Comparison of ENCODE assay signal across 8 cellular contexts in genomic region chr3:51385621-51386091, GRCh38. TPM values are rescaled to one million over a fixed set of nuclear protein-coding genes. Genes with fewer than 3 reads are reported as not detected.
DNase-seq lines count a peak whose midpoint lies in the region; ATAC-seq and TF ChIP-seq lines count a peak whose summit lies in the region.

No MANE protein-coding gene starts in this region.

- H3K4me2 ChIP-seq in PC-3 (ENCODE audit: low read length), result peak overlapping the region; percentile 98

- H3K4me3 ChIP-seq in PC-3 (ENCODE audit: low read length), result peak overlapping the region; percentile 85

- H3K9me3 Mint-ChIP-seq in endothelial cell (ENCODE audit: unreplicated experiment), result no peaks in the 10 kb centered on the region
- no peaks in the 10 kb centered on the region for H3K9me3 Mint-ChIP-seq in osteocyte (ENCODE audit: unreplicated experiment)

- H3K27me3 Mint-ChIP-seq in endothelial cell (ENCODE audit: unreplicated experiment) (peaks cover 15% of the 10 kb centered on the region), osteocyte (ENCODE audit: unreplicated experiment) (no peaks in the 10 kb centered on the region)

- intact Hi-C loops in PC-3 (cut with micrococcal nuclease), result loop anchor here (1.0 to 10.0 kb wide), 3 partner anchors 289 to 1033 kb away; partner anchors contain the start of genes CYB561D2, NPRL2 and TEX264

- CTCF ChIA-PET in PC-3 (lab: Charles Lee), result interaction anchor here (0.6 to 0.7 kb wide), 3 partner anchors 26 to 1191 kb away, joined by 3 to 4 read pairs (median 4); no protein-coding TSS in a partner anchor

- no peaks in the 10 kb centered on the region for H3K27me3 ChIP-seq in PC-3 (ENCODE audit: low read length)

- H2AFZ ChIP-seq in PC-3 (ENCODE audit: low read length), result no peak overlapping the region

- no peaks in the 10 kb centered on the region for H3K9me2 ChIP-seq in PC-3 (replicated peaks; ENCODE audit: low read length)

- no peaks in the 10 kb centered on the region for H3F3A ChIP-seq in PC-3 (ENCODE audit: low read length, unreplicated experiment)

- H4K20me1 ChIP-seq in PC-3 (ENCODE audit: low read length), result peaks cover 21% of the 10 kb centered on the region

- H3K9me3 ChIP-seq in PC-3 (ENCODE audit: low read length), result no peaks in the 10 kb centered on the region

- H3K9ac ChIP-seq in PC-3 (ENCODE audit: low read length), result peak overlapping the region; percentile 99

- TF ChIP-seq CTCF in PC-3 (conservative IDR thresholded peaks at IDR 0.05; ENCODE audit: low read depth, low read length) (no peak), endothelial cell (IDR thresholded peaks at IDR 0.05; ENCODE audit: unreplicated experiment) (no peak), osteocyte (IDR thresholded peaks at IDR 0.05) (no peak)

- H3K4me1 ChIP-seq in PC-3 (ENCODE audit: insufficient read depth, low read length), result peaks cover 43% of the 10 kb centered on the region

- ATAC-seq in PC-3 (no peak), GM21529 (IDR thresholded peaks at IDR 0.05; ENCODE audit: unreplicated experiment) (no peak), HG02610 (IDR thresholded peaks at IDR 0.05; ENCODE audit: unreplicated experiment) (no peak)

- peak overlapping the region; percentile 41 for H3K27ac ChIP-seq in PC-3 (ENCODE audit: low read length)

- H3K4me3 Mint-ChIP-seq in endothelial cell (ENCODE audit: unreplicated experiment), result peak overlapping the region; percentile 99
- peak overlapping the region; percentile 96 for H3K4me3 Mint-ChIP-seq in osteocyte (ENCODE audit: unreplicated experiment)

- POLR2A ChIA-PET in PC-3 (lab: Charles Lee; ENCODE audit: unreplicated experiment), result interaction anchor here (0.6 to 1.1 kb wide), 13 partner anchors 16 to 784 kb away, joined by 3 to 13 read pairs (median 5); partner anchors contain the start of genes DCAF1 and MAPKAPK3

- H3K36me3 Mint-ChIP-seq in endothelial cell (ENCODE audit: low read depth, unreplicated experiment) (peaks cover 20% of the 10 kb centered on the region), osteocyte (ENCODE audit: unreplicated experiment) (peaks cover 10% of the 10 kb centered on the region)

- H3K27ac Mint-ChIP-seq in endothelial cell (ENCODE audit: unreplicated experiment) (peak overlapping the region; percentile 91), osteocyte (ENCODE audit: unreplicated experiment) (peak overlapping the region; percentile 85)

- H3K4me1 Mint-ChIP-seq in endothelial cell (ENCODE audit: unreplicated experiment) (peaks cover 41% of the 10 kb centered on the region), osteocyte (ENCODE audit: unreplicated experiment) (peaks cover 43% of the 10 kb centered on the region)

- peaks cover 33% of the 10 kb centered on the region for H3K36me3 ChIP-seq in PC-3 (ENCODE audit: low read depth, low read length)

- no TSS peak for BruUV-seq in PC-3 (replicated peaks; lab: Mats Ljungman, UMichigan)

- DNase-seq in EL (peak; percentile 23), PC-3 (no peak), endothelial cell (ENCODE audit: low spot score) (no peak), osteocyte (ENCODE audit: extremely low spot score, unreplicated experiment) (no peak), NCI-H510A treated with DMSO at 0.1 percent for 48 hours (lab: John Stamatoyannopoulos, UW) (no peak), Ammon's horn (ENCODE audit: low spot score) (no peak)

- H3K79me2 ChIP-seq in PC-3 (ENCODE audit: low read length), result peaks cover 53% of the 10 kb centered on the region

RNA-seq across cellular contexts. Expression of gene MANF, which starts 0.6 kb away (rescaled TPM):
- total RNA-seq in PC-3 (2014; rRNA removed), result 200 and 221 TPM in 2 replicates
- 131 TPM for total RNA-seq in endothelial cell (ENCODE audit: unreplicated experiment)
- total RNA-seq in osteocyte, result 94.1 and 94.8 TPM in 2 replicates

RNA-seq across cellular contexts. Expression of gene RBM15B, which starts 5.4 kb away (rescaled TPM):
- total RNA-seq in PC-3 (2014; rRNA removed) (31.1 and 34.7 TPM in 2 replicates), endothelial cell (ENCODE audit: unreplicated experiment) (50.7 TPM), osteocyte (50.3 and 53.7 TPM in 2 replicates)
